12 cellular contexts compared by ENCODE assay signal in the genomic region with DNA sequence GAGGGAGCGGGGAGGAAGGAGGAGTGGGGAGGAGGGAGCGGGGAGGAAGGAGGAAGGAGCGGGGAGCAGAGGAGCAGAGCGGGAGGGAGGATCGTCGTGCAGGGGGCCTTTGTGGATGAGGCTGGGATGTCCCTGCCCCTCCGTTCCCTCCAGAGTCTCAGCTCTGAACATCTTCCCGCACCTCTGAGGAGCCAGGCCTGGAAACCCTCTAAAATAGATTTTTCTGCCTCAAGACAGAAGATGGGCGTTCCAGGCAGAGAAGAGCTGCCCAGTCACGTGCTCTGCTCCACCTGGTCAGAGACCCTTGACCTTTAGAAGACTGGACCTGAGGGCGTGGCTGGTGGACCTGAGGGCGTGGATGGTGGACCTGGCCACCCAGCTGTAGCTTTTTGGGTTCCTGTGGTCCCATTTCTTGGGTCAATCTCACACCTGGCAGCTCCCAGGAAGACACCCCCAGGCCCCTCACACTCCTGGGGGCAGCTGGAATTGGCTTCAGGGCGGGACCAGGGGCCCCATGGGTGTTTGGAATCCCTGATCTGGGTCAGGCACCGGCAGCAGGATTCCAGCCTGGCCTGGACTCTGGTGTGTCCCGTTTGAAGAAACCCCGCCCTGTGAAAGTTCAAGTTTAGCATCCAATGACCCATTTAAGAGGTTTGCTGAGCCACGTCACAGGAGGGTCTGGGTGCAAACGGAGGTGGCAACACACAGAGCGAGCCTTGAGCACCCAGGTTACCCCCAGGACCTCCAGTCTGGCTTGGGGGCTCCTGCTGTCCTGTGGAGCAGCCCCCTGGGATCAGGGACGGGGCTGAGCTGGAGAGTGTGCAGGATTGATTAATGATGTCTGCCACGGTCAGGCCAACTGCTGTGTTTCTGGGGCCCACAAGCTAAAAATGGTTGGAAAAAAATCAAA.
DNase-seq lines count a peak whose midpoint lies in the region; ATAC-seq and TF ChIP-seq lines count a peak whose summit lies in the region.
"Had no signal": no experiment of that assay in that cellular context is flagged by ENCODE, and none has a peak within 500 bp of the region (broad histone marks: within the 10 kb centered on the region; RNA-seq: fewer than 3 reads in every experiment).

No MANE protein-coding gene starts in this region.

- H2BK20ac ChIP-seq in IMR-90 (ENCODE audit: low read depth, low read length): no peak overlapping the region

- POLR2A ChIA-PET in IMR-90 (lab: Charles Lee; ENCODE audit: unreplicated experiment): no interaction called here

- H3K56ac ChIP-seq in IMR-90 (ENCODE audit: extremely low read depth, insufficient read depth, low read length): no peak overlapping the region

- no peaks in the 10 kb centered on the region for H3K79me1 ChIP-seq in IMR-90 (ENCODE audit: low read depth in 1 of 2, low read length in 2 of 2)

- 61% methylated on average over 9 of the region's 21 CpGs; no CpG with 5 or more reads in 1 of the 2 experiments for WGBS in IMR-90 (ENCODE audit: extremely low coverage in 2 of 2, insufficient read length in 1 of 2), 2 experiments
- 74% methylated on average over 20 to 21 of the region's 21 CpGs for WGBS in thyroid gland, 2 donors

- peak overlapping the region; percentile 58 for H3K4me3 Mint-ChIP-seq in activated naive CD8-positive, alpha-beta T cell
- no peak overlapping the region for H3K4me3 Mint-ChIP-seq in activated naive CD8-positive, alpha-beta T cell treated with anti-CD3 and anti-CD28 coated beads, Interleukin-2, amount 50 U/mL, for 24 hours
- peak overlapping the region; percentile 88 for H3K4me3 Mint-ChIP-seq in central memory CD8-positive, alpha-beta T cell

- H2AK9ac ChIP-seq in IMR-90 (replicated peaks; ENCODE audit: low read depth, low read length, poor library complexity): no peak overlapping the region

- peaks cover 8% of the 10 kb centered on the region for H3K4me1 Mint-ChIP-seq in activated naive CD8-positive, alpha-beta T cell (ENCODE audit: low read depth)
- H3K4me1 Mint-ChIP-seq in activated naive CD8-positive, alpha-beta T cell treated with anti-CD3 and anti-CD28 coated beads, Interleukin-2, amount 50 U/mL, for 24 hours: peaks cover 8% of the 10 kb centered on the region
- peaks cover 7% of the 10 kb centered on the region for H3K4me1 Mint-ChIP-seq in central memory CD8-positive, alpha-beta T cell

- no peaks in the 10 kb centered on the region for H3K9me1 ChIP-seq in IMR-90 (ENCODE audit: insufficient read depth, low read length)

- H3K27ac Mint-ChIP-seq in activated naive CD8-positive, alpha-beta T cell: no peak overlapping the region
- H3K27ac Mint-ChIP-seq in activated naive CD8-positive, alpha-beta T cell treated with anti-CD3 and anti-CD28 coated beads, Interleukin-2, amount 50 U/mL, for 24 hours: no peak overlapping the region
- H3K27ac Mint-ChIP-seq in central memory CD8-positive, alpha-beta T cell (ENCODE audit: low read depth): peak overlapping the region; percentile 85
- H3K27ac Mint-ChIP-seq: progenitor cell of endocrine pancreas had no signal

- dilution Hi-C loops in IMR-90 (cut with HindIII; ENCODE audit: low sequenced_read_pairs, unreplicated experiment): no loop called here

- no peak overlapping the region for H3K9ac ChIP-seq in IMR-90 (ENCODE audit: low read depth, low read length)

- H3K4ac ChIP-seq in IMR-90 (ENCODE audit: low read depth, low read length): no peak overlapping the region

- H2BK15ac ChIP-seq in IMR-90 (ENCODE audit: low read depth, low read length): no peak overlapping the region

- H2BK5ac ChIP-seq in IMR-90 (ENCODE audit: low read depth, low read length, poor library complexity, severe bottlenecking): no peak overlapping the region

- H4K91ac ChIP-seq in IMR-90 (ENCODE audit: insufficient read depth, low read depth, low read length): no peak overlapping the region

- no peak overlapping the region for H3K23ac ChIP-seq in IMR-90 (ENCODE audit: low read depth, low read length)

- H3K4me2 ChIP-seq in IMR-90 (ENCODE audit: low read depth, low read length): no peak overlapping the region
- H3K4me2 ChIP-seq in osteoblast (ENCODE audit: insufficient read depth, low read length): no peak overlapping the region

- peaks cover 2% of the 10 kb centered on the region; the same call in 1 of the 2 replicates for H3K9me3 ChIP-seq in IMR-90 (ENCODE audit: control insufficient read depth, insufficient read depth, low read length)
- no peaks in the 10 kb centered on the region for H3K9me3 ChIP-seq in osteoblast (ENCODE audit: low read depth, low read length)
- no peaks in the 10 kb centered on the region for H3K9me3 ChIP-seq in thyroid gland

- peak overlapping the region; percentile 11 for H2AFZ ChIP-seq in IMR-90 (replicated peaks; ENCODE audit: low read length, poor library complexity)
- H2AFZ ChIP-seq in osteoblast (ENCODE audit: low read length): no peak overlapping the region

- no TSS peak for BruUV-seq in IMR-90 (replicated peaks; lab: Mats Ljungman, UMichigan)

- TF ChIP-seq POLR2A in IMR-90 (IDR thresholded peaks at IDR 0.05; ENCODE audit: low read depth, low read length) (no peak), thyroid gland (IDR thresholded peaks at IDR 0.05) (no peak)

- H2BK120ac ChIP-seq in IMR-90 (ENCODE audit: low read depth, low read length): no peak overlapping the region

- no peak overlapping the region for H4K8ac ChIP-seq in IMR-90 (ENCODE audit: low read depth in 2 of 2, low read length in 2 of 2)

- H3K9me3 Mint-ChIP-seq in activated naive CD8-positive, alpha-beta T cell (ENCODE audit: low read depth): peaks cover 3% of the 10 kb centered on the region
- no peaks in the 10 kb centered on the region for H3K9me3 Mint-ChIP-seq in activated naive CD8-positive, alpha-beta T cell treated with anti-CD3 and anti-CD28 coated beads, Interleukin-2, amount 50 U/mL, for 24 hours
- H3K9me3 Mint-ChIP-seq in central memory CD8-positive, alpha-beta T cell: peaks cover 4% of the 10 kb centered on the region

- H3K4me1 ChIP-seq in IMR-90 (ENCODE audit: control insufficient read depth, insufficient read depth, low read length): peaks cover 4% of the 10 kb centered on the region; the same call in 1 of the 2 replicates
- peaks cover 2% of the 10 kb centered on the region for H3K4me1 ChIP-seq in osteoblast (ENCODE audit: insufficient read depth, low read length)
- H3K4me1 ChIP-seq in thyroid gland: peaks cover 3 to 12% of the 10 kb centered on the region in 2 donors

- H3K4me3 ChIP-seq in IMR-90 (ENCODE audit: insufficient read depth, low read depth, low read length): no peak overlapping the region
- no peak overlapping the region for H3K4me3 ChIP-seq in osteoblast (ENCODE audit: insufficient read depth, low read length)
- no peak overlapping the region for H3K4me3 ChIP-seq in thyroid gland (replicated peaks in 1 of 3)

- ATAC-seq in activated naive CD8-positive, alpha-beta T cell treated with anti-CD3 and anti-CD28 coated beads, Interleukin-2, amount 50 U/mL, for 24 hours: no peak
- no peak for ATAC-seq in IMR-90 (ENCODE audit: low read depth)
- ATAC-seq in central memory CD8-positive, alpha-beta T cell (replicated peaks; ENCODE audit: extremely low read depth, poor library complexity, severe bottlenecking): no peak

- no peaks in the 10 kb centered on the region for H3K27me3 Mint-ChIP-seq in activated naive CD8-positive, alpha-beta T cell
- H3K27me3 Mint-ChIP-seq in activated naive CD8-positive, alpha-beta T cell treated with anti-CD3 and anti-CD28 coated beads, Interleukin-2, amount 50 U/mL, for 24 hours: no peaks in the 10 kb centered on the region
- no peaks in the 10 kb centered on the region for H3K27me3 Mint-ChIP-seq in central memory CD8-positive, alpha-beta T cell
- H3K27me3 Mint-ChIP-seq: activated CD8-positive, alpha-beta memory T cell treated with anti-CD3 and anti-CD28 coated beads, Interleukin-2, amount 10 ng/mL, durations not matched to agents 7 days and 5 days had no signal

- no peak overlapping the region for H3K18ac ChIP-seq in IMR-90 (ENCODE audit: low read depth, low read length)

- no peaks in the 10 kb centered on the region for H3K79me2 ChIP-seq in osteoblast (ENCODE audit: insufficient read depth, low read length)

- TF ChIP-seq CTCF in IMR-90 (conservative IDR thresholded peaks at IDR 0.05; ENCODE audit: low read depth, low read length) (no peak), osteoblast (IDR thresholded peaks at IDR 0.05; ENCODE audit: extremely low read depth, low read depth, low read length) (no peak), thyroid gland (IDR thresholded peaks at IDR 0.05) (no peak)

- intact Hi-C loops in IMR-90 (cut with micrococcal nuclease) (no loop called here), thyroid gland (cut with DNase I) (no loop called here)

- no peak for DNase-seq in activated naive CD8-positive, alpha-beta T cell treated with anti-CD3 and anti-CD28 coated beads, Interleukin-2, amount 50 U/mL, for 24 hours
- DNase-seq in IMR-90 (peak; percentile 3), osteoblast (ENCODE audit: insufficient read length, low spot score, missing footprints) (peak; percentile 73), cortex of kidney (lab: John Stamatoyannopoulos, UW) (no peak), DMS79 (lab: John Stamatoyannopoulos, UW) (no peak), thyroid gland (no peak)
- DNase-seq in central memory CD8-positive, alpha-beta T cell (ENCODE audit: low spot score in 2 of 2): peak in 1 of 2 donors; percentile 23
- DNase-seq: NCI-H1417 treated with DMSO at 0.1 percent for 48 hours had no signal

- in situ Hi-C loops in IMR-90 (cut with MboI; ENCODE audit: low sequenced_read_pairs): no loop called here

- TF ChIP-seq RAD21 in IMR-90 (IDR thresholded peaks at IDR 0.05; ENCODE audit: low read length): no peak

- H4K5ac ChIP-seq in IMR-90 (ENCODE audit: low read depth, low read length): no peak overlapping the region

- H3K27ac ChIP-seq in IMR-90 (ENCODE audit: insufficient read depth, low read length): no peak overlapping the region
- no peak overlapping the region for H3K27ac ChIP-seq in osteoblast (ENCODE audit: low read depth, low read length)
- no peak overlapping the region for H3K27ac ChIP-seq in thyroid gland

- H3K36me3 ChIP-seq in IMR-90 (ENCODE audit: control insufficient read depth, insufficient read depth, low read length) (no peaks in the 10 kb centered on the region), osteoblast (ENCODE audit: insufficient read depth, low read length) (no peaks in the 10 kb centered on the region), thyroid gland (no peaks in the 10 kb centered on the region)
- H3K36me3 ChIP-seq: ascending aorta had no signal

- peaks cover 16% of the 10 kb centered on the region; the same call in 1 of the 2 replicates for H3K27me3 ChIP-seq in IMR-90 (ENCODE audit: control insufficient read depth, insufficient read depth, low read length)
- peaks cover 8% of the 10 kb centered on the region for H3K27me3 ChIP-seq in osteoblast (ENCODE audit: insufficient read depth, low read length)
- no peaks in the 10 kb centered on the region for H3K27me3 ChIP-seq in thyroid gland
- H3K27me3 ChIP-seq: ascending aorta had no signal

- H4K20me1 ChIP-seq in IMR-90 (ENCODE audit: insufficient read depth, low read length) (no peaks in the 10 kb centered on the region; the same call in 1 of the 2 replicates), osteoblast (ENCODE audit: insufficient read depth, low read length) (no peaks in the 10 kb centered on the region)

- no peak overlapping the region for H2AK5ac ChIP-seq in IMR-90 (ENCODE audit: low read depth, low read length)

- H3K36me3 Mint-ChIP-seq in activated naive CD8-positive, alpha-beta T cell: no peaks in the 10 kb centered on the region
- no peaks in the 10 kb centered on the region for H3K36me3 Mint-ChIP-seq in activated naive CD8-positive, alpha-beta T cell treated with anti-CD3 and anti-CD28 coated beads, Interleukin-2, amount 50 U/mL, for 24 hours (ENCODE audit: low read depth)
- peaks cover 31% of the 10 kb centered on the region for H3K36me3 Mint-ChIP-seq in central memory CD8-positive, alpha-beta T cell (ENCODE audit: insufficient read depth)
- H3K36me3 Mint-ChIP-seq: activated CD8-positive, alpha-beta memory T cell treated with anti-CD3 and anti-CD28 coated beads, Interleukin-2, amount 10 ng/mL, durations not matched to agents 7 days and 5 days had no signal

- no peak overlapping the region for H3K14ac ChIP-seq in IMR-90 (replicated peaks; ENCODE audit: low read depth, low read length)

- CTCF ChIA-PET in IMR-90 (lab: Yijun Ruan, JAX): no interaction called here

Comparison
In these comparisons a context has a peak if more than half of its experiments do, and no peak if none do; other contexts are left out.
1. DNase-seq: peak in IMR-90 (single experiment) and osteoblast (single experiment); none in activated naive CD8-positive, alpha-beta T cell treated with anti-CD3 and anti-CD28 coated beads, Interleukin-2, amount 50 U/mL, for 24 hours (single experiment), cortex of kidney (single experiment), DMS79 (single experiment) and thyroid gland (0 of 2).